Comparison of ENCODE assay signal across 8 cellular contexts in genomic region chr18:63365909-63366269, GRCh38. TPM values are rescaled to one million over a fixed set of nuclear protein-coding genes. Genes with fewer than 3 reads are reported as not detected.
DNase-seq lines count a peak whose midpoint lies in the region; ATAC-seq, FAIRE-seq and TF ChIP-seq lines count a peak whose summit lies in the region.

No MANE protein-coding gene starts in this region.

- H3K9ac ChIP-seq in kidney (ENCODE audit: low read length in 2 of 2), result peak overlapping the region; percentile 68 to 77

- peak overlapping the region; percentile 64 for H3K27ac Mint-ChIP-seq in activated naive CD8-positive, alpha-beta T cell treated with anti-CD3 and anti-CD28 coated beads, Interleukin-2, amount 50 U/mL, for 24 hours

- H3K4me1 ChIP-seq in kidney (ENCODE audit: control insufficient read depth in 1 of 2, insufficient read depth in 1 of 2, low read depth in 1 of 2, low read length in 2 of 2), result peaks cover 0 to 3% of the 10 kb centered on the region in 2 donors

- ATAC-seq in HG03439 (IDR thresholded peaks at IDR 0.05; ENCODE audit: unreplicated experiment) (peak; percentile 4), HG02852 (IDR thresholded peaks at IDR 0.05; ENCODE audit: unreplicated experiment) (no peak)
- ATAC-seq in activated naive CD8-positive, alpha-beta T cell treated with anti-CD3 and anti-CD28 coated beads, Interleukin-2, amount 50 U/mL, for 24 hours, result no peak

- H3K36me3 ChIP-seq in kidney (ENCODE audit: control insufficient read depth in 1 of 2, insufficient read depth in 2 of 2, low read length in 2 of 2), result peaks cover 0 to 11% of the 10 kb centered on the region in 2 donors

- peaks cover 37% of the 10 kb centered on the region for H3K36me3 Mint-ChIP-seq in activated naive CD8-positive, alpha-beta T cell treated with anti-CD3 and anti-CD28 coated beads, Interleukin-2, amount 50 U/mL, for 24 hours (ENCODE audit: low read depth)

- peaks cover 17% of the 10 kb centered on the region for H3K9me3 Mint-ChIP-seq in activated naive CD8-positive, alpha-beta T cell treated with anti-CD3 and anti-CD28 coated beads, Interleukin-2, amount 50 U/mL, for 24 hours

- intact Hi-C loops in kidney (cut with DNase I), result no loop called here

- H3K27ac ChIP-seq in kidney (ENCODE audit: low read depth in 2 of 2, low read length in 2 of 2), result peak overlapping the region in 1 of 2 donors; percentile 41

- no peak for FAIRE-seq in kidney (lab: Jason Lieb, UNC)

- peak overlapping the region; percentile 84 for H3K4me3 Mint-ChIP-seq in activated naive CD8-positive, alpha-beta T cell treated with anti-CD3 and anti-CD28 coated beads, Interleukin-2, amount 50 U/mL, for 24 hours

- H3K9me3 ChIP-seq in kidney (ENCODE audit: control insufficient read depth in 1 of 2, low read length in 2 of 2), result no peaks in the 10 kb centered on the region

- H3K4me1 Mint-ChIP-seq in activated naive CD8-positive, alpha-beta T cell treated with anti-CD3 and anti-CD28 coated beads, Interleukin-2, amount 50 U/mL, for 24 hours, result peaks cover 30% of the 10 kb centered on the region

- peak overlapping the region; percentile 96 to 99 for H3K4me3 ChIP-seq in kidney (ENCODE audit: low read length in 2 of 2)

- no peak for TF ChIP-seq CTCF in kidney (IDR thresholded peaks at IDR 0.05; ENCODE audit: borderline replicate concordance, extremely low read depth, insufficient read depth)

- DNase-seq in EL (peak; percentile 37), kidney (no peak), superior temporal gyrus (ENCODE audit: extremely low spot score) (peak; percentile 54), NCI-H2227 (lab: John Stamatoyannopoulos, UW; ENCODE audit: unreplicated experiment) (no peak), SK-N-DZ (ENCODE audit: low spot score) (no peak)
- DNase-seq in activated naive CD8-positive, alpha-beta T cell treated with anti-CD3 and anti-CD28 coated beads, Interleukin-2, amount 50 U/mL, for 24 hours, result peak; percentile 6

- no peaks in the 10 kb centered on the region for H3K27me3 Mint-ChIP-seq in activated naive CD8-positive, alpha-beta T cell treated with anti-CD3 and anti-CD28 coated beads, Interleukin-2, amount 50 U/mL, for 24 hours

RNA-seq across cellular contexts. Expression of gene KDSR, which starts 1.1 kb away (rescaled TPM):
- 73.5 TPM for total RNA-seq in kidney
- 22.5 TPM for polyA plus RNA-seq in kidney (ENCODE audit: insufficient read depth, low read depth, low replicate concordance)
- 11.3 and 21.7 TPM in 2 replicates for polyA plus RNA-seq in SK-N-DZ (2014; cell fraction: cytosol; rRNA removed)
- 7.9 and 13.6 TPM in 2 replicates for polyA plus RNA-seq in SK-N-DZ (2014; cell fraction: nucleus; rRNA removed)

RNA-seq across cellular contexts. Expression of gene BCL2, which starts 46.3 kb away (rescaled TPM):
- total RNA-seq in kidney, result 39.2 TPM
- 6.0 TPM for polyA plus RNA-seq in kidney (ENCODE audit: insufficient read depth, low read depth, low replicate concordance)
- polyA plus RNA-seq in SK-N-DZ (2014; cell fraction: cytosol; rRNA removed), result 16.1 and 17.4 TPM in 2 replicates
- 6.6 and 7.0 TPM in 2 replicates for polyA plus RNA-seq in SK-N-DZ (2014; cell fraction: nucleus; rRNA removed)

RNA-seq across cellular contexts. Expression of gene VPS4B, which starts 56.4 kb away (rescaled TPM):
- total RNA-seq in kidney, result 63.7 TPM
- 15.7 TPM for polyA plus RNA-seq in kidney (ENCODE audit: insufficient read depth, low read depth, low replicate concordance)
- polyA plus RNA-seq in SK-N-DZ (2014; cell fraction: cytosol; rRNA removed), result 20.6 and 20.8 TPM in 2 replicates
- polyA plus RNA-seq in SK-N-DZ (2014; cell fraction: nucleus; rRNA removed), result 7.0 and 11.5 TPM in 2 replicates

Comparison
In these comparisons a context has a peak if more than half of its experiments do, and no peak if none do; other contexts are left out.
1. DNase-seq: peak in EL (single experiment), activated naive CD8-positive, alpha-beta T cell treated with anti-CD3 and anti-CD28 coated beads, Interleukin-2, amount 50 U/mL, for 24 hours (single experiment) and superior temporal gyrus (single experiment); none in kidney (single experiment), NCI-H2227 (single experiment) and SK-N-DZ (single experiment).